Comparison of ENCODE assay signal across 1 cellular context in the genomic region with DNA sequence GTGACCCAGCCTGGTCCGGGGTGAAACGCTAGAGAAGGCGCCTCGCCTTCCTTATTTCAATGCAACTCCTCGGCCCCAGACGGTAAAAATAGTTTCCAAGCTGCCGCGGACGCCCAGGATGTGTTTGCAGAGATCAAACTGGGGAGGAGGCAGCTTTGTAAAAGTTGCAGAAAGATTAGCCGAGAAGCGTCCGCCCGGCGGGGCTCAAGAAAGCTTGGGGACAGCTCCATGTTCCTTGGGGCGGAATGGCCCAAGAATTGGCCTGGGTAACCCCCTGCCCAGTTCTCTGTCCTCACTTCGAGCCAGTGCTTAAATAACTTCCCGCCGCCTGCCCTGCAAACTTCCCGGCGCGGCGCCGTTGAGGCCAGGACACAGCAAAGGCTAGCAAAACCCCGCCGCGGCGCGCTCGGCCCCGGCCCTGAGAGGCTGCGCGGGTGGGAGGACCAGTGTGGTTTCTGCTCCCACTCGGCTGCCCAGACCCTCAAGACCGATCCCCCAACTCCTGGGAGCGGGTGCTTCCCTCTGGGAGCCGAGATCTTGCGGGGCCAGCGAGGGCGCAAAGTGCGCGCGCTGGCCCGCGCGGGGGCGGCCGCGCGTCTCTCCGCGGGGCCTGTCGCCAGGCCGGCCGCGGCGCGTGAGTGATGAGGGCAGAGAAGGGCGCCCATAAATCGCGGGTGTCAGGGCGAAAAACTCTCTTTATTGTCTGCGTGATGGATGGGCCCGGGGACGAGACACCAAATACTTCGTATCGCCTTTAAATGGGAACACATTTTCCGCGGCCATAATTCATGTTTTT.
TF ChIP-seq lines count a peak whose summit lies in the region.

No MANE protein-coding gene starts in this region.

TF ChIP-seq in HCT116, 20 proteins besides CTCF, POLR2A, EP300 and RAD21 (continued from another document):
- TF ChIP-seq, protein P1, sequence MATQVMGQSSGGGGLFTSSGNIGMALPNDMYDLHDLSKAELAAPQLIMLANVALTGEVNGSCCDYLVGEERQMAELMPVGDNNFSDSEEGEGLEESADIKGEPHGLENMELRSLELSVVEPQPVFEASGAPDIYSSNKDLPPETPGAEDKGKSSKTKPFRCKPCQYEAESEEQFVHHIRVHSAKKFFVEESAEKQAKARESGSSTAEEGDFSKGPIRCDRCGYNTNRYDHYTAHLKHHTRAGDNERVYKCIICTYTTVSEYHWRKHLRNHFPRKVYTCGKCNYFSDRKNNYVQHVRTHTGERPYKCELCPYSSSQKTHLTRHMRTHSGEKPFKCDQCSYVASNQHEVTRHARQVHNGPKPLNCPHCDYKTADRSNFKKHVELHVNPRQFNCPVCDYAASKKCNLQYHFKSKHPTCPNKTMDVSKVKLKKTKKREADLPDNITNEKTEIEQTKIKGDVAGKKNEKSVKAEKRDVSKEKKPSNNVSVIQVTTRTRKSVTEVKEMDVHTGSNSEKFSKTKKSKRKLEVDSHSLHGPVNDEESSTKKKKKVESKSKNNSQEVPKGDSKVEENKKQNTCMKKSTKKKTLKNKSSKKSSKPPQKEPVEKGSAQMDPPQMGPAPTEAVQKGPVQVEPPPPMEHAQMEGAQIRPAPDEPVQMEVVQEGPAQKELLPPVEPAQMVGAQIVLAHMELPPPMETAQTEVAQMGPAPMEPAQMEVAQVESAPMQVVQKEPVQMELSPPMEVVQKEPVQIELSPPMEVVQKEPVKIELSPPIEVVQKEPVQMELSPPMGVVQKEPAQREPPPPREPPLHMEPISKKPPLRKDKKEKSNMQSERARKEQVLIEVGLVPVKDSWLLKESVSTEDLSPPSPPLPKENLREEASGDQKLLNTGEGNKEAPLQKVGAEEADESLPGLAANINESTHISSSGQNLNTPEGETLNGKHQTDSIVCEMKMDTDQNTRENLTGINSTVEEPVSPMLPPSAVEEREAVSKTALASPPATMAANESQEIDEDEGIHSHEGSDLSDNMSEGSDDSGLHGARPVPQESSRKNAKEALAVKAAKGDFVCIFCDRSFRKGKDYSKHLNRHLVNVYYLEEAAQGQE (IDR thresholded peaks at IDR 0.05; ENCODE audit: low read depth): no peak
- TF ChIP-seq ZFX (IDR thresholded peaks at IDR 0.05): no peak
TF ChIP-seq in HCT116: peak in this region for 0.
